Comparison of ENCODE assay signal across 8 cellular contexts in genomic region chr3:156449712-156450574, GRCh38.
DNase-seq lines count a peak whose midpoint lies in the region; ATAC-seq, FAIRE-seq and TF ChIP-seq lines count a peak whose summit lies in the region.

No MANE protein-coding gene starts in this region.

- H3K79me2 ChIP-seq in astrocyte (ENCODE audit: insufficient read depth, low read length): no peaks in the 10 kb centered on the region
- no peaks in the 10 kb centered on the region for H3K79me2 ChIP-seq in keratinocyte (ENCODE audit: control insufficient read depth, insufficient read depth, low read length)

- H3K4me1 ChIP-seq in astrocyte (ENCODE audit: insufficient read depth, low read length): no peaks in the 10 kb centered on the region
- peaks cover 7% of the 10 kb centered on the region for H3K4me1 ChIP-seq in keratinocyte (ENCODE audit: control insufficient read depth, extremely low read depth, insufficient read depth, low read length)
- no peaks in the 10 kb centered on the region for H3K4me1 ChIP-seq in aorta (ENCODE audit: control insufficient read depth in 1 of 2, insufficient read depth in 2 of 2, low read length in 2 of 2)

- H3K9ac ChIP-seq in astrocyte (ENCODE audit: low read length) (no peak overlapping the region), keratinocyte (ENCODE audit: control insufficient read depth, extremely low read depth, insufficient read depth, low read length) (no peak overlapping the region)

- H3K27me3 ChIP-seq in astrocyte (ENCODE audit: insufficient read depth, low read length) (peaks cover 2% of the 10 kb centered on the region), keratinocyte (ENCODE audit: control insufficient read depth, extremely low read depth, insufficient read depth, low read length) (no peaks in the 10 kb centered on the region), aorta (ENCODE audit: control insufficient read depth in 1 of 2, insufficient read depth in 2 of 2, low read length in 1 of 2) (no peaks in the 10 kb centered on the region)

- intact Hi-C loops in activated T-helper 1 cell treated with anti-CD3 and anti-CD28 coated beads, Interleukin-12 subunit alpha, Interleukin-12 subunit beta, Interleukin-2, Interleukin-4 antibody, amounts not matched to agents 30 ng/mL and 10 ng/mL and 1 ng/mL, durations not matched to agents 14 hours and 24 hours and 36 hours (cut with micrococcal nuclease): loop anchor here (1.0 to 2.0 kb wide), 2 partner anchors 59 to 299 kb away; no protein-coding TSS in a partner anchor
- intact Hi-C loops in aorta (cut with DNase I): loop anchor here in 1 of 2 donors (10.0 kb wide), 1 partner anchor 55 kb away; no protein-coding TSS in a partner anchor

- TF ChIP-seq CTCF in astrocyte (IDR thresholded peaks at IDR 0.05; ENCODE audit: insufficient read depth, low read depth, low read length): peak; percentile 72
- peak; percentile 63 to 81 (median 64) for TF ChIP-seq CTCF in keratinocyte (optimal IDR thresholded peaks at IDR 0.05 in 1 of 3, IDR thresholded peaks at IDR 0.05 in 1 of 3, conservative IDR thresholded peaks at IDR 0.05 in 1 of 3; ENCODE audit: extremely low read depth in 1 of 3, insufficient read depth in 2 of 3, low read length in 3 of 3)

- peak; percentile 64 for ATAC-seq in GM21717 (IDR thresholded peaks at IDR 0.05; ENCODE audit: unreplicated experiment)
- no peak for ATAC-seq in aorta (ENCODE audit: low FRiP score)

- no peak overlapping the region for H3K4me3 Mint-ChIP-seq in astrocyte (ENCODE audit: unreplicated experiment)
- no peak overlapping the region for H3K4me3 Mint-ChIP-seq in activated T-helper 1 cell treated with anti-CD3 and anti-CD28 coated beads, Interleukin-12 subunit alpha, Interleukin-12 subunit beta, Interleukin-2, Interleukin-4 antibody, amounts not matched to agents 30 ng/mL and 10 ng/mL and 1 ng/mL, durations not matched to agents 14 hours and 24 hours and 36 hours

- H3K9me1 ChIP-seq in keratinocyte (ENCODE audit: control insufficient read depth, extremely low read depth, insufficient read depth, low read length): no peaks in the 10 kb centered on the region

- H3K4me1 Mint-ChIP-seq in astrocyte (ENCODE audit: low read depth, unreplicated experiment): no peaks in the 10 kb centered on the region
- H3K4me1 Mint-ChIP-seq in activated T-helper 1 cell treated with anti-CD3 and anti-CD28 coated beads, Interleukin-12 subunit alpha, Interleukin-12 subunit beta, Interleukin-2, Interleukin-4 antibody, amounts not matched to agents 30 ng/mL and 10 ng/mL and 1 ng/mL, durations not matched to agents 14 hours and 24 hours and 36 hours (ENCODE audit: low read depth): no peaks in the 10 kb centered on the region

- H4K20me1 ChIP-seq in astrocyte (ENCODE audit: insufficient read depth, low read length): no peaks in the 10 kb centered on the region
- H4K20me1 ChIP-seq in keratinocyte (ENCODE audit: control insufficient read depth, extremely low read depth, insufficient read depth, low read length): no peaks in the 10 kb centered on the region

- DNase-seq in EL (peak; percentile 33), NCI-H1105 (lab: John Stamatoyannopoulos, UW) (peak; percentile 45), astrocyte (ENCODE audit: low read depth) (peak; percentile 17), keratinocyte (ENCODE audit: low read depth, low spot score) (no peak), DMS79 treated with DMSO at 0.1 percent for 48 hours (lab: John Stamatoyannopoulos, UW) (no peak), aorta (no peak)
- no peak for DNase-seq in activated T-helper 1 cell treated with anti-CD3 and anti-CD28 coated beads, Interleukin-12 subunit alpha, Interleukin-12 subunit beta, Interleukin-2, Interleukin-4 antibody, amounts not matched to agents 30 ng/mL and 10 ng/mL and 1 ng/mL, durations not matched to agents 14 hours and 24 hours and 36 hours (ENCODE audit: low spot score)

- no peak overlapping the region for H3K27ac ChIP-seq in astrocyte (ENCODE audit: low read depth, low read length)
- H3K27ac ChIP-seq in keratinocyte (ENCODE audit: control insufficient read depth, insufficient read depth, low read length): no peak overlapping the region
- no peak overlapping the region for H3K27ac ChIP-seq in aorta (ENCODE audit: low read depth in 1 of 2, low read length in 2 of 2)

- H3K4me2 ChIP-seq in astrocyte (ENCODE audit: low read length) (no peak overlapping the region), keratinocyte (ENCODE audit: control insufficient read depth, extremely low read depth, insufficient read depth, low read depth, low read length) (no peak overlapping the region)

- peaks cover 2% of the 10 kb centered on the region for H3K27me3 Mint-ChIP-seq in astrocyte (ENCODE audit: low read depth, unreplicated experiment)
- H3K27me3 Mint-ChIP-seq in activated T-helper 1 cell treated with anti-CD3 and anti-CD28 coated beads, Interleukin-12 subunit alpha, Interleukin-12 subunit beta, Interleukin-2, Interleukin-4 antibody, amounts not matched to agents 30 ng/mL and 10 ng/mL and 1 ng/mL, durations not matched to agents 14 hours and 24 hours and 36 hours (ENCODE audit: insufficient read depth): peaks cover 35% of the 10 kb centered on the region

- H3K4me3 ChIP-seq in astrocyte (ENCODE audit: insufficient read depth, low read depth, low read length) (no peak overlapping the region), keratinocyte (ENCODE audit: control insufficient read depth in 2 of 3, extremely low read depth in 1 of 3, insufficient read depth in 2 of 3, low read depth in 1 of 3, low read length in 3 of 3) (no peak overlapping the region), aorta (ENCODE audit: low read length in 2 of 2) (no peak overlapping the region)

- WGBS in aorta, 2 donors: 76 to 78% methylated on average over 2 of the region's 2 CpGs

- H2AFZ ChIP-seq in astrocyte (ENCODE audit: low read depth, low read length) (no peak overlapping the region), keratinocyte (ENCODE audit: control insufficient read depth, low read length) (no peak overlapping the region)

- no peaks in the 10 kb centered on the region for H3K36me3 Mint-ChIP-seq in astrocyte (ENCODE audit: low read depth, unreplicated experiment)
- H3K36me3 Mint-ChIP-seq in activated T-helper 1 cell treated with anti-CD3 and anti-CD28 coated beads, Interleukin-12 subunit alpha, Interleukin-12 subunit beta, Interleukin-2, Interleukin-4 antibody, amounts not matched to agents 30 ng/mL and 10 ng/mL and 1 ng/mL, durations not matched to agents 14 hours and 24 hours and 36 hours (ENCODE audit: low read depth): no peaks in the 10 kb centered on the region

- peak; percentile 56 for FAIRE-seq in astrocyte (lab: Jason Lieb, UNC)
- peak; percentile 77 for FAIRE-seq in keratinocyte (lab: Jason Lieb, UNC)

- dilution Hi-C loops in keratinocyte (cut with MboI; ENCODE audit: extremely low pct_ligation_motif_present, low sequenced_read_pairs): no loop called here

- no peaks in the 10 kb centered on the region for H3K9me3 Mint-ChIP-seq in astrocyte (ENCODE audit: unreplicated experiment)
- no peaks in the 10 kb centered on the region for H3K9me3 Mint-ChIP-seq in activated T-helper 1 cell treated with anti-CD3 and anti-CD28 coated beads, Interleukin-12 subunit alpha, Interleukin-12 subunit beta, Interleukin-2, Interleukin-4 antibody, amounts not matched to agents 30 ng/mL and 10 ng/mL and 1 ng/mL, durations not matched to agents 14 hours and 24 hours and 36 hours

- no peaks in the 10 kb centered on the region for H3K9me3 ChIP-seq in astrocyte (ENCODE audit: insufficient read depth, low read depth, low read length)
- H3K9me3 ChIP-seq in keratinocyte (ENCODE audit: control insufficient read depth, low read depth, low read length): no peaks in the 10 kb centered on the region
- no peaks in the 10 kb centered on the region for H3K9me3 ChIP-seq in aorta (ENCODE audit: control insufficient read depth, low read length)

- H3K36me3 ChIP-seq in astrocyte (ENCODE audit: insufficient read depth, low read length) (no peaks in the 10 kb centered on the region), keratinocyte (ENCODE audit: control insufficient read depth in 2 of 2, extremely low read depth in 1 of 2, insufficient read depth in 2 of 2, low read length in 2 of 2) (no peaks in the 10 kb centered on the region), aorta (ENCODE audit: control insufficient read depth in 1 of 2, insufficient read depth in 2 of 2, low read length in 1 of 2) (no peaks in the 10 kb centered on the region)

- H3K27ac Mint-ChIP-seq in astrocyte (ENCODE audit: unreplicated experiment): no peak overlapping the region
- no peak overlapping the region for H3K27ac Mint-ChIP-seq in activated T-helper 1 cell treated with anti-CD3 and anti-CD28 coated beads, Interleukin-12 subunit alpha, Interleukin-12 subunit beta, Interleukin-2, Interleukin-4 antibody, amounts not matched to agents 30 ng/mL and 10 ng/mL and 1 ng/mL, durations not matched to agents 14 hours and 24 hours and 36 hours

Comparison
In these comparisons a context has a peak if more than half of its experiments do, and no peak if none do; other contexts are left out.
1. DNase-seq: peak in EL (single experiment), NCI-H1105 (single experiment) and astrocyte (single experiment); none in keratinocyte (single experiment), activated T-helper 1 cell treated with anti-CD3 and anti-CD28 coated beads, Interleukin-12 subunit alpha, Interleukin-12 subunit beta, Interleukin-2, Interleukin-4 antibody, amounts not matched to agents 30 ng/mL and 10 ng/mL and 1 ng/mL, durations not matched to agents 14 hours and 24 hours and 36 hours (single experiment), DMS79 treated with DMSO at 0.1 percent for 48 hours (single experiment) and aorta (0 of 2).